In the genomic region with DNA sequence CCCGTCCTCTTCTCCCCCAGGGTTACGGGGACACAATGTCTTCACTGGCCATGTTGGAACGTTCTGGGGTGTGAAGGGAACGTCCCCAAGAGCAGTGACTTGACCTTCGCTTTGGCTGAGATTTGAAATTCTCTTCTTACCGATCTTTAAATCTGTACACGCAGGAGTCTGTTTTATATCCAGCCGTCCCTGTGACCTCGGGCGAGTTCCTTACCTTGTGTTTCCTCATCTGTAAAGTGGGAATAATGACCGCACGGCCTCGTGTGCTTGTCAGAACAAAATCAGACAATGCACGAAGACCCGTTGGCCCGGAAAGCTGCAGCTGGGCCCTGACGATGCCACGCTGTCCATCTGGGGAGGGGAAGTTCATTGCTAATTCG, we compare ENCODE assay signal across 14 cellular contexts.
DNase-seq lines count a peak whose midpoint lies in the region; ATAC-seq and TF ChIP-seq lines count a peak whose summit lies in the region.
"Had no signal": no experiment of that assay in that cellular context is flagged by ENCODE, and none has a peak within 500 bp of the region (broad histone marks: within the 10 kb centered on the region; RNA-seq: fewer than 3 reads in every experiment).

No MANE protein-coding gene starts in this region.

- H3K36me3 ChIP-seq in BLaER1 (no peaks in the 10 kb centered on the region), PC-3 (ENCODE audit: low read depth, low read length) (no peaks in the 10 kb centered on the region), spleen (no peaks in the 10 kb centered on the region)

- POLR2A ChIA-PET in PC-3 (lab: Charles Lee; ENCODE audit: unreplicated experiment): no interaction called here

- H3K27me3 ChIP-seq in BLaER1: no peaks in the 10 kb centered on the region
- H3K27me3 ChIP-seq in PC-3 (ENCODE audit: low read length): peaks cover 17% of the 10 kb centered on the region
- peaks cover 0 to 42% (median 0%) of the 10 kb centered on the region in 7 donors for H3K27me3 ChIP-seq in spleen (replicated peaks in 1 of 7)

- DNase-seq in PC-3: no peak
- no peak for DNase-seq in endothelial cell (ENCODE audit: low spot score)
- DNase-seq in neural crest cell (ENCODE audit: low read depth, low spot score): no peak
- no peak for DNase-seq in DMS 273 treated with DMSO at 0.1 percent for 48 hours (lab: John Stamatoyannopoulos, UW)
- DNase-seq in spleen: no peak
- DNase-seq: CD4-positive, CD25-positive, alpha-beta regulatory T cell; DMS79 treated with DMSO at 0.1 percent for 48 hours; NCI-H1436; NCI-H2081; NCI-H2227 treated with DMSO at 0.1 percent for 48 hours; SHP77 treated with DMSO at 0.1 percent for 48 hours had no signal

- CTCF ChIA-PET in PC-3 (lab: Charles Lee): no interaction called here

- H3K9me3 Mint-ChIP-seq in endothelial cell (ENCODE audit: unreplicated experiment) (no peaks in the 10 kb centered on the region), neural crest cell (no peaks in the 10 kb centered on the region)
- H3K9me3 Mint-ChIP-seq: CD4-positive, CD25-positive, alpha-beta regulatory T cell had no signal

- peaks cover 39% of the 10 kb centered on the region for H3K4me1 ChIP-seq in BLaER1
- H3K4me1 ChIP-seq in PC-3 (ENCODE audit: insufficient read depth, low read length): peaks cover 13% of the 10 kb centered on the region
- H3K4me1 ChIP-seq in spleen: peaks cover 0 to 16% (median 10%) of the 10 kb centered on the region in 6 donors

- TF ChIP-seq POLR2A in spleen (IDR thresholded peaks at IDR 0.05): no peak

- H3K9me3 ChIP-seq in BLaER1 (no peaks in the 10 kb centered on the region), PC-3 (ENCODE audit: low read length) (no peaks in the 10 kb centered on the region), spleen (no peaks in the 10 kb centered on the region)

- 73 to 87% (median 81%) methylated on average over 19 of the region's 19 CpGs for WGBS in spleen, 5 donors

- H3K27ac ChIP-seq in BLaER1 (no peak overlapping the region), PC-3 (ENCODE audit: low read length) (no peak overlapping the region), spleen (no peak overlapping the region)

- H3K4me3 ChIP-seq in BLaER1 (no peak overlapping the region), PC-3 (ENCODE audit: low read length) (no peak overlapping the region), spleen (no peak overlapping the region)

- H3K27ac Mint-ChIP-seq in endothelial cell (ENCODE audit: unreplicated experiment) (peak overlapping the region; percentile 67), neural crest cell (ENCODE audit: unreplicated experiment) (peak overlapping the region; percentile 12)
- H3K27ac Mint-ChIP-seq: CD4-positive, CD25-positive, alpha-beta regulatory T cell had no signal

- H2AFZ ChIP-seq in PC-3 (ENCODE audit: low read length): 0 out of 2 replicates have a peak overlapping the region, but pooled peaks have one; percentile 22

- no peaks in the 10 kb centered on the region for H3K79me2 ChIP-seq in PC-3 (ENCODE audit: low read length)

- no TSS peak for BruUV-seq in PC-3 (replicated peaks; lab: Mats Ljungman, UMichigan)

- no peak for TF ChIP-seq CTCF in PC-3 (conservative IDR thresholded peaks at IDR 0.05; ENCODE audit: low read depth, low read length)
- no peak for TF ChIP-seq CTCF in endothelial cell (IDR thresholded peaks at IDR 0.05; ENCODE audit: unreplicated experiment)
- no peak for TF ChIP-seq CTCF in neural crest cell (conservative IDR thresholded peaks at IDR 0.05)
- TF ChIP-seq CTCF in spleen (IDR thresholded peaks at IDR 0.05 in 8 of 11, conservative IDR thresholded peaks at IDR 0.05 in 3 of 11): no peak

- H3K4me1 Mint-ChIP-seq in endothelial cell (ENCODE audit: unreplicated experiment) (peaks cover 20% of the 10 kb centered on the region), neural crest cell (peaks cover 77% of the 10 kb centered on the region)

- H3K36me3 Mint-ChIP-seq in endothelial cell (ENCODE audit: low read depth, unreplicated experiment) (no peaks in the 10 kb centered on the region), neural crest cell (ENCODE audit: low read depth) (no peaks in the 10 kb centered on the region)
- H3K36me3 Mint-ChIP-seq: CD4-positive, CD25-positive, alpha-beta regulatory T cell had no signal

- no peaks in the 10 kb centered on the region for H3K9me2 ChIP-seq in PC-3 (replicated peaks; ENCODE audit: low read length)

- no peaks in the 10 kb centered on the region for H4K20me1 ChIP-seq in BLaER1
- no peaks in the 10 kb centered on the region for H4K20me1 ChIP-seq in PC-3 (ENCODE audit: low read length)

- H3K9ac ChIP-seq in BLaER1 (no peak overlapping the region), PC-3 (ENCODE audit: low read length) (no peak overlapping the region; the same call in 1 of the 2 replicates)

- H3K4me3 Mint-ChIP-seq in endothelial cell (ENCODE audit: unreplicated experiment) (no peak overlapping the region), neural crest cell (peak overlapping the region; percentile 47)
- H3K4me3 Mint-ChIP-seq: CD4-positive, CD25-positive, alpha-beta regulatory T cell had no signal

- H3F3A ChIP-seq in PC-3 (ENCODE audit: low read length, unreplicated experiment): no peaks in the 10 kb centered on the region

- H3K4me2 ChIP-seq in BLaER1 (peak overlapping the region; percentile 70; the same call in 1 of the 2 replicates), PC-3 (ENCODE audit: low read length) (no peak overlapping the region)

- intact Hi-C loops in PC-3 (cut with micrococcal nuclease): no loop called here
- intact Hi-C loops in spleen (cut with DNase I; ENCODE audit: low total_unique reads): no loop called here

- H3K27me3 Mint-ChIP-seq in endothelial cell (ENCODE audit: unreplicated experiment) (peaks cover 4% of the 10 kb centered on the region), neural crest cell (ENCODE audit: low read depth) (peaks cover 37% of the 10 kb centered on the region)

- ATAC-seq in PC-3 (no peak), HG03139 (IDR thresholded peaks at IDR 0.05; ENCODE audit: unreplicated experiment) (no peak), GM18907 (IDR thresholded peaks at IDR 0.05; ENCODE audit: unreplicated experiment) (no peak)
